In the genomic region with DNA sequence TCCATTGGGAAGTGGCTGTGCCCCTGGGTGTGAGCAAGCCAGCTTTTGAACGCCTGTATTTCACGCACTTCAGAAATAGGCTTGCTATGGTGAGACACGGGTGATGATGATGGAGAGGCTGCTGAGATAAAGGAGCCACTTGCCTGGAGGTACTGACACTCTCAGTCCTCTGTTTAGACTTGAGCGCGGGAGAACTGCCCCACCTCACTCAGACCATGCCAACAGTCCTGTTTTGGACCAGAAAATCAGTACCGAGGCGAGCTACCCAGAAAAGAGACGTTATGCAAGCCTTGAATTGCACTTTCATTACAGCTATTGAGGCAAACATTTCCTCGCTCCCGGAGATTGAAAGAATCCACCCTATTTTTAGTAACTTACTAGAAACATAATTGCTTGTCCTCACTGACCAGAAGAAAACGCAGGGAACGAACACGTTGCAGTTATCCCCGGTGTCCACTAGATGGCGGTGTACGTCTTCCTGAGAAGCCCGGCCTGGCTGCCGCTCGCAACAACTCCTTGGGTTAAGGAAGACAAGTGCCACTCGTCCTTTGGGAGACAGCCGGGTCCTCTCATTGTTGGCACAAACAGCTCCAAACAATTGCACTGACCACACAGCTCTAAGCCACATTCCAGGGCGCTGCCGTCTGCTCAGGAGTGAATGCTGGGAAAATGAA, we compare ENCODE assay signal across 8 cellular contexts.
A peak's percentile ranks its signal among the peaks of the same experiment; 100 is the strongest.
DNase-seq lines count a peak whose midpoint lies in the region; ATAC-seq, FAIRE-seq and TF ChIP-seq lines count a peak whose summit lies in the region.

No MANE protein-coding gene starts in this region.

- peak; percentile 86 for FAIRE-seq in islet of Langerhans (lab: Jason Lieb, UNC)

- peaks cover 35% of the 10 kb centered on the region for H3K4me1 Mint-ChIP-seq in WTC11

- peak; percentile 21 to 68 for DNase-seq in NCI-H446 (lab: John Stamatoyannopoulos, UW)
- no peak for DNase-seq in NCI-H446 treated with DMSO at 0.1 percent for 48 hours (lab: John Stamatoyannopoulos, UW)
- DNase-seq in NCI-H2107 treated with DMSO at 0.1 percent for 48 hours (lab: John Stamatoyannopoulos, UW; ENCODE audit: unreplicated experiment) = peak; percentile 64
- DNase-seq in WTC11 (ENCODE audit: low spot score) = peak; percentile 86
- DNase-seq in caudate nucleus (lab: John Stamatoyannopoulos, UW) = peak in 60 of 61 donors; percentile 8 to 95 (median 72)
- peak; percentile 42 to 69 (median 51) for DNase-seq in stimulated activated CD4-positive, alpha-beta T cell treated with anti-CD3 and anti-CD28 coated beads, Interleukin-12 subunit alpha, Interleukin-12 subunit beta, amount 100 ng/mL, for 48 hours (ENCODE audit: low read depth in 2 of 3, low spot score in 1 of 3)

- peaks cover 11% of the 10 kb centered on the region for H3K9me3 Mint-ChIP-seq in WTC11

- peak overlapping the region; percentile 83 for H3K27ac ChIP-seq in caudate nucleus (ENCODE audit: low read depth, low read length)

- POLR2A ChIA-PET in WTC11 (lab: Charles Lee) = interaction anchor here (0.7 kb wide), 1 partner anchor 14 kb away, joined by 5 read pairs; no protein-coding TSS in a partner anchor

- peak; percentile 81 for ATAC-seq in HG03039 (IDR thresholded peaks at IDR 0.05; ENCODE audit: unreplicated experiment)
- ATAC-seq in WTC11 = peak; percentile 77

- peak; percentile 91 for TF ChIP-seq CTCF in WTC11 (IDR thresholded peaks at IDR 0.05)

- CTCF ChIA-PET in WTC11 (lab: Charles Lee) = interaction anchor here (0.6 to 1.7 kb wide), 12 partner anchors 8 to 695 kb away, joined by 3 to 8 read pairs (median 3); no protein-coding TSS in a partner anchor

- H3K36me3 Mint-ChIP-seq in WTC11 = peaks cover 17% of the 10 kb centered on the region

- H3K4me3 Mint-ChIP-seq in WTC11 = peak overlapping the region; percentile 42

- no peaks in the 10 kb centered on the region for H3K27me3 Mint-ChIP-seq in WTC11 (ENCODE audit: low read depth)

- peak overlapping the region; percentile 60; the same call in 1 of the 2 replicates for H3K27ac Mint-ChIP-seq in WTC11

TF ChIP-seq in WTC11, 78 proteins besides CTCF, POLR2A, EP300 and RAD21:
- no peak for TF ChIP-seq MXD4 (CRISPR knock-in tag; IDR thresholded peaks at IDR 0.05; ENCODE audit: borderline replicate concordance)
- no peak for TF ChIP-seq ZNF138 (CRISPR knock-in tag; conservative IDR thresholded peaks at IDR 0.05)
- TF ChIP-seq NR1H2 (CRISPR knock-in tag; IDR thresholded peaks at IDR 0.05) = no peak
- TF ChIP-seq CBFB (CRISPR knock-in tag; IDR thresholded peaks at IDR 0.05; ENCODE audit: low read depth) = no peak
